Comparison of ENCODE assay signal across 4 cellular contexts in the genomic region with DNA sequence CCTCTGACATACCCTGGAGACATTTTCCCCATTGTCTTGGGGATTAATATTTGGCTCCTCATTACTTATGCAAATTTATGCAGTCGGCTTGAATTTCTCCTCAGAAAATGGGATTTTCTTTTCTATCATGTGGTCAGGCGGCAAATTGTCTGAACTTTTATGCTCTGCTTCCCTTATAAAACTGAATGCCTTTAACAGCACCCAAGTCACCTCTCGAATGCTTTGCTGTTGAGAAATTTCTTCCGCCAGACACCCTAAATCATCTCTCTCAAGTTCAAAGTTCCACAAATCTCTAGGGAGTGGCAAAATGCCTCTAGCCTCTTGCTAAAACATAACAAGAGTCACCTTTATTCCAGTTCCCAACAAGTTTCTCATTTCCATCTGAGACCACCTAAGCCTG. TPM values are rescaled to one million over a fixed set of nuclear protein-coding genes. Genes with fewer than 3 reads are reported as not detected.
"Had no signal": no experiment of that assay in that cellular context is flagged by ENCODE, and none has a peak within 500 bp of the region (broad histone marks: within the 10 kb centered on the region; RNA-seq: fewer than 3 reads in every experiment).

No MANE protein-coding gene starts in this region.

RNA-seq across cellular contexts. Expression of a gene that starts 27.9 kb away (rescaled TPM):
- polyA plus RNA-seq: immature natural killer cell; naive thymus-derived CD4-positive, alpha-beta T cell had no signal

RNA-seq across cellular contexts. Expression of a gene that starts 53.3 kb away (rescaled TPM):
- total RNA-seq: mesenteric fat pad; mononuclear cell; naive thymus-derived CD4-positive, alpha-beta T cell had no signal
- polyA plus RNA-seq: immature natural killer cell; naive thymus-derived CD4-positive, alpha-beta T cell had no signal
